Comparison of ENCODE assay signal across 1 cellular context in genomic region chr5:81971694-81972495, GRCh38.
TF ChIP-seq lines count a peak whose summit lies in the region.

ATG10 (plus strand) TSS chr5:81972023; CDS start chr5:81987571, 15,548 bp downstream.

TF ChIP-seq in K562, 482 proteins besides CTCF, POLR2A, EP300 and RAD21 (continued from another document and continues in another):
- TF ChIP-seq ZNF609 (CRISPR knock-in tag; IDR thresholded peaks at IDR 0.05; ENCODE audit: borderline replicate concordance) (peak; percentile 48; the same call in 1 of the 2 replicates), ZNF551 (CRISPR knock-in tag; IDR thresholded peaks at IDR 0.05) (no peak), MEIS2 (IDR thresholded peaks at IDR 0.05; ENCODE audit: partially characterized antibody) (peak; percentile 71), CHD2 (IDR thresholded peaks at IDR 0.05; ENCODE audit: low read depth, low read length) (no peak), ZNF431 (CRISPR knock-in tag; IDR thresholded peaks at IDR 0.05) (no peak; the same call in 1 of the 2 replicates), HOXB6 (CRISPR knock-in tag; IDR thresholded peaks at IDR 0.05; ENCODE audit: borderline replicate concordance) (no peak), HDAC6 (IDR thresholded peaks at IDR 0.05; ENCODE audit: low read depth, low read length) (no peak), BCLAF1 (IDR thresholded peaks at IDR 0.05; ENCODE audit: borderline replicate concordance in 1 of 2, control insufficient read depth in 1 of 2, low read depth in 2 of 2, low read length in 1 of 2) (no peak), ZNF282 (CRISPR knock-in tag; IDR thresholded peaks at IDR 0.05) (peak; percentile 44; the same call in 1 of the 2 replicates), RBM34 (IDR thresholded peaks at IDR 0.05; ENCODE audit: borderline replicate concordance, insufficient read depth, low read length) (no peak), ZNF778 (CRISPR knock-in tag; IDR thresholded peaks at IDR 0.05) (no peak), E2F4 (CRISPR knock-in tag; IDR thresholded peaks at IDR 0.05; ENCODE audit: low read depth) (peak; percentile 48; the same call in 1 of the 2 replicates), RNF219 (CRISPR knock-in tag; IDR thresholded peaks at IDR 0.05) (no peak), IRF9 (tag; IDR thresholded peaks at IDR 0.05) (no peak), ZNF512 (tag; IDR thresholded peaks at IDR 0.05) (no peak), MEF2A (IDR thresholded peaks at IDR 0.05; ENCODE audit: control insufficient read depth, low read depth, low read length) (no peak), GATAD2A (IDR thresholded peaks at IDR 0.05) (no peak), PML (IDR thresholded peaks at IDR 0.05; ENCODE audit: low read length) (peak; percentile 71; the same call in 1 of the 2 replicates), SP1 (CRISPR knock-in tag; IDR thresholded peaks at IDR 0.05) (peak; percentile 53; the same call in 1 of the 2 replicates), THRB (CRISPR knock-in tag; conservative IDR thresholded peaks at IDR 0.05) (peak; percentile 61), FOXK2 (conservative IDR thresholded peaks at IDR 0.05 in 1 of 2, IDR thresholded peaks at IDR 0.05 in 1 of 2; ENCODE audit: low read depth in 2 of 2) (no peak), MCM2 (IDR thresholded peaks at IDR 0.05; ENCODE audit: low read depth) (no peak), ZNF280B (CRISPR knock-in tag; IDR thresholded peaks at IDR 0.05) (no peak), CBFB (CRISPR knock-in tag; IDR thresholded peaks at IDR 0.05) (no peak), GTF2A2 (tag; IDR thresholded peaks at IDR 0.05) (no peak), ZNF407 (IDR thresholded peaks at IDR 0.05; ENCODE audit: low read depth) (no peak), ZNF354B (CRISPR knock-in tag; IDR thresholded peaks at IDR 0.05) (no peak), BCOR (IDR thresholded peaks at IDR 0.05) (0 out of 2 replicates have a peak, but pooled peaks have one; percentile 42), ILF3 (IDR thresholded peaks at IDR 0.05; ENCODE audit: borderline replicate concordance) (no peak)
